ENCODE assay signal across 8 cellular contexts in genomic region chr1:179883040-179883501, GRCh38. TPM values are rescaled to one million over a fixed set of nuclear protein-coding genes. Genes with fewer than 3 reads are reported as not detected.
A peak's percentile ranks its signal among the peaks of the same experiment; 100 is the strongest.
DNase-seq lines count a peak whose midpoint lies in the region; ATAC-seq and TF ChIP-seq lines count a peak whose summit lies in the region.

No MANE protein-coding gene starts in this region.

- H3K27ac Mint-ChIP-seq in GM23338 (peak overlapping the region; percentile 100), natural killer cell (peak overlapping the region; percentile 99 to 100)
- H3K27ac Mint-ChIP-seq in effector memory CD8-positive, alpha-beta T cell: peak overlapping the region; percentile 100

- TF ChIP-seq CTCF in GM12865 (IDR thresholded peaks at IDR 0.05; ENCODE audit: insufficient read depth, low read depth, low read length, missing control alignments) (no peak), GM23338 (conservative IDR thresholded peaks at IDR 0.05; ENCODE audit: low read depth in 2 of 2) (no peak), OCI-LY3 (IDR thresholded peaks at IDR 0.05; ENCODE audit: low read depth, low read length) (peak; percentile 16; the same call in 1 of the 2 replicates), natural killer cell (IDR thresholded peaks at IDR 0.05) (no peak)

- intact Hi-C loops in natural killer cell (cut with micrococcal nuclease) (loop anchor here (5.0 kb wide), 3 partner anchors 269 to 856 kb away; partner anchors contain the start of genes FAM20B, QSOX1 and XPR1), sciatic nerve (cut with DNase I) (no loop called here)

- peaks cover 3% of the 10 kb centered on the region for H3K27me3 Mint-ChIP-seq in GM23338 (ENCODE audit: insufficient read depth, low read depth, poor library complexity)
- no peaks in the 10 kb centered on the region for H3K27me3 Mint-ChIP-seq in effector memory CD8-positive, alpha-beta T cell
- no peaks in the 10 kb centered on the region for H3K27me3 Mint-ChIP-seq in natural killer cell (ENCODE audit: low read depth in 2 of 2)

- H3K27ac ChIP-seq in GM23338 (ENCODE audit: low read depth): peak overlapping the region; percentile 100
- peak overlapping the region; percentile 95 for H3K27ac ChIP-seq in OCI-LY3 (ENCODE audit: low read length)

- H3K9me3 Mint-ChIP-seq in GM23338 (no peaks in the 10 kb centered on the region), natural killer cell (no peaks in the 10 kb centered on the region)
- no peaks in the 10 kb centered on the region for H3K9me3 Mint-ChIP-seq in effector memory CD8-positive, alpha-beta T cell

- no peaks in the 10 kb centered on the region for H3K27me3 ChIP-seq in GM23338 (ENCODE audit: insufficient read depth)
- H3K27me3 ChIP-seq in OCI-LY3 (ENCODE audit: low read depth, low read length): no peaks in the 10 kb centered on the region

- H2AFZ ChIP-seq in GM23338: peak overlapping the region; percentile 89
- H2AFZ ChIP-seq in OCI-LY3 (ENCODE audit: low read depth, low read length): peak overlapping the region; percentile 62

- H3K4me2 ChIP-seq in GM23338 (peak overlapping the region; percentile 95), OCI-LY3 (ENCODE audit: low read length) (peak overlapping the region; percentile 87)

- peaks cover 10% of the 10 kb centered on the region for H3K4me1 ChIP-seq in GM23338 (ENCODE audit: insufficient read depth)
- H3K4me1 ChIP-seq in OCI-LY3 (ENCODE audit: low read length): peaks cover 34% of the 10 kb centered on the region

- no peaks in the 10 kb centered on the region for H3K9me2 ChIP-seq in GM23338 (ENCODE audit: insufficient read depth)

- H3K36me3 Mint-ChIP-seq in GM23338 (ENCODE audit: low read depth) (peaks cover 16% of the 10 kb centered on the region), natural killer cell (no peaks in the 10 kb centered on the region)
- H3K36me3 Mint-ChIP-seq in effector memory CD8-positive, alpha-beta T cell (ENCODE audit: insufficient read depth): peaks cover 47% of the 10 kb centered on the region

- H3K79me2 ChIP-seq in GM23338 (replicated peaks; ENCODE audit: insufficient read depth) (peaks cover 13% of the 10 kb centered on the region), OCI-LY3 (ENCODE audit: low read length) (peaks cover 60% of the 10 kb centered on the region)

- H3F3A ChIP-seq in GM23338 (replicated peaks; ENCODE audit: low read depth): peaks cover 11% of the 10 kb centered on the region; the same call in 1 of the 2 replicates

- H3K4me1 Mint-ChIP-seq in GM23338 (peaks cover 18% of the 10 kb centered on the region), natural killer cell (peaks cover 42 to 45% of the 10 kb centered on the region in 2 donors)
- H3K4me1 Mint-ChIP-seq in effector memory CD8-positive, alpha-beta T cell (ENCODE audit: low read depth in 2 of 2): peaks cover 32 to 38% of the 10 kb centered on the region in 2 donors

- H3K4me3 Mint-ChIP-seq in GM23338 (peak overlapping the region; percentile 95), natural killer cell (peak overlapping the region; percentile 97)
- peak overlapping the region; percentile 93 for H3K4me3 Mint-ChIP-seq in effector memory CD8-positive, alpha-beta T cell

- no peaks in the 10 kb centered on the region for H3K9me3 ChIP-seq in OCI-LY3 (ENCODE audit: insufficient read depth, low read length)

- ATAC-seq in GM23338 (peak; percentile 76), natural killer cell (peak; percentile 7 to 48 (median 15)), sciatic nerve (no peak), HG02759 (IDR thresholded peaks at IDR 0.05; ENCODE audit: unreplicated experiment) (no peak)
- ATAC-seq in effector memory CD8-positive, alpha-beta T cell (replicated peaks): peak; percentile 20

- peak overlapping the region; percentile 77 for H3K4me3 ChIP-seq in GM12865 (ENCODE audit: low read depth, low read length)
- H3K4me3 ChIP-seq in GM23338: peak overlapping the region; percentile 92
- peak overlapping the region; percentile 86 for H3K4me3 ChIP-seq in OCI-LY3 (ENCODE audit: low read length)

- H4K20me1 ChIP-seq in GM23338 (replicated peaks; ENCODE audit: insufficient read depth) (no peaks in the 10 kb centered on the region), OCI-LY3 (ENCODE audit: insufficient read depth, low read length) (peaks cover 17% of the 10 kb centered on the region; the same call in 1 of the 2 replicates)

- H3K9ac ChIP-seq in OCI-LY3 (ENCODE audit: low read length): peak overlapping the region; percentile 99

- peak; percentile 75 for DNase-seq in GM12865 (ENCODE audit: low read depth)
- no peak for DNase-seq in GM23338 (ENCODE audit: low spot score)
- peak in 1 of 3 experiments; percentile 38 for DNase-seq in effector memory CD8-positive, alpha-beta T cell
- DNase-seq in natural killer cell: no peak
- no peak for DNase-seq in sciatic nerve (ENCODE audit: low spot score)
- DNase-seq in dedifferentiated amniotic fluid mesenchymal stem cell (ENCODE audit: extremely low spot score): no peak

- H3K36me3 ChIP-seq in GM23338 (ENCODE audit: insufficient read depth): peaks cover 6% of the 10 kb centered on the region; the same call in 1 of the 2 replicates
- H3K36me3 ChIP-seq in OCI-LY3 (replicated peaks; ENCODE audit: low read depth, low read length): peaks cover 22% of the 10 kb centered on the region

TF ChIP-seq in GM23338, 12 proteins besides CTCF, POLR2A, EP300 and RAD21 (continues in another document):
- TF ChIP-seq CREB1 (CRISPR knock-in tag; IDR thresholded peaks at IDR 0.05; ENCODE audit: low read depth) (no peak), STAT1 (IDR thresholded peaks at IDR 0.05; ENCODE audit: unreplicated experiment) (no peak), NANOG (IDR thresholded peaks at IDR 0.05; ENCODE audit: borderline replicate concordance) (no peak), ZNF331 (CRISPR knock-in tag; IDR thresholded peaks at IDR 0.05; ENCODE audit: low read depth) (no peak), EZH2phosphoT487 (IDR thresholded peaks at IDR 0.05; ENCODE audit: unreplicated experiment) (no peak), JUNB (IDR thresholded peaks at IDR 0.05; ENCODE audit: unreplicated experiment) (no peak), POLR2AphosphoS5 (IDR thresholded peaks at IDR 0.05; ENCODE audit: low read depth) (no peak)

RNA-seq across cellular contexts. Expression of gene TOR1AIP1, which starts 1.0 kb away (rescaled TPM):
- 20.6 and 25.8 TPM in 2 replicates for total RNA-seq in GM23338 (2014; rRNA removed; shearing (Covaris generic))
- polyA plus RNA-seq in GM23338 (2016; fragmentation: Nextera tagmentation; extraction: Ambion mirVana): 13.4 and 16.9 TPM in 2 replicates
- total RNA-seq in natural killer cell (10 to 100 TPM; 55.6 to 63.9 (median 59.5) TPM), sciatic nerve (60.7 TPM)

RNA-seq across cellular contexts. Expression of gene TOR1AIP2, which starts 5.5 kb away (rescaled TPM):
- 67.3 and 81.3 TPM in 2 replicates for total RNA-seq in GM23338 (2014; rRNA removed; shearing (Covaris generic))
- 18.5 and 21.1 TPM in 2 replicates for polyA plus RNA-seq in GM23338 (2016; fragmentation: Nextera tagmentation; extraction: Ambion mirVana)
- 10 to 100 TPM; 68.6 to 74.2 (median 71.7) TPM for total RNA-seq in natural killer cell
- total RNA-seq in sciatic nerve: 69.0 TPM

Comparison
In these comparisons a context has a peak if more than half of its experiments do, and no peak if none do; other contexts are left out.
1. ATAC-seq: peak in GM23338 (single experiment), effector memory CD8-positive, alpha-beta T cell (single experiment) and natural killer cell (3 of 3); none in sciatic nerve (single experiment) and HG02759 (single experiment).
2. Peak in every context shown above with its lines, with median percentiles within 50 percentile points of each other: H3K4me3 ChIP-seq, H3K27ac Mint-ChIP-seq and H3K4me3 Mint-ChIP-seq.